21 cellular contexts compared by ENCODE assay signal in genomic region chr7:150642926-150643325, GRCh38. TPM values are rescaled to one million over a fixed set of nuclear protein-coding genes. Genes with fewer than 3 reads are reported as not detected.
DNase-seq lines count a peak whose midpoint lies in the region; ATAC-seq and TF ChIP-seq lines count a peak whose summit lies in the region.
"Had no signal": no experiment of that assay in that cellular context is flagged by ENCODE, and none has a peak within 500 bp of the region (broad histone marks: within the 10 kb centered on the region; RNA-seq: fewer than 3 reads in every experiment).

No MANE protein-coding gene starts in this region.

- H3K23ac ChIP-seq in neuronal stem cell (ENCODE audit: low read depth, low read length, poor library complexity) = no peak overlapping the region

- no peaks in the 10 kb centered on the region for H3K9me3 ChIP-seq in neuronal stem cell (replicated peaks in 1 of 2; ENCODE audit: control insufficient read depth in 2 of 2, insufficient read depth in 1 of 2, low read depth in 1 of 2, low read length in 2 of 2)
- no peaks in the 10 kb centered on the region for H3K9me3 ChIP-seq in SJCRH30 (replicated peaks)
- H3K9me3 ChIP-seq: Caco-2 had no signal

- H3K4me3 Mint-ChIP-seq in activated T-cell treated with anti-CD3 and anti-CD28 coated beads, Interleukin-2, amount 50 U/mL, for 24 hours = no peak overlapping the region
- H3K4me3 Mint-ChIP-seq in stimulated activated naive CD8-positive, alpha-beta T cell treated with anti-CD3 and anti-CD28 coated beads, Interleukin-15, amount 100 ng/mL, for 72 hours = no peak overlapping the region
- H3K4me3 Mint-ChIP-seq: B cell; CD4-positive, alpha-beta T cell; CD8-positive, alpha-beta T cell had no signal

- no peak overlapping the region for H2AFZ ChIP-seq in neuronal stem cell (ENCODE audit: low read length)

- H4K8ac ChIP-seq in neuronal stem cell (ENCODE audit: low read depth, low read length) = no peak overlapping the region

- no peak overlapping the region for H3K14ac ChIP-seq in neuronal stem cell (ENCODE audit: low read length)

- H2BK5ac ChIP-seq in neuronal stem cell (ENCODE audit: low read length) = no peak overlapping the region

- no peak overlapping the region for H2BK15ac ChIP-seq in neuronal stem cell (ENCODE audit: low read length)

- no peaks in the 10 kb centered on the region for H3K79me1 ChIP-seq in neuronal stem cell (ENCODE audit: low read depth, low read length)

- peaks cover 29% of the 10 kb centered on the region for H3K9me3 Mint-ChIP-seq in activated T-cell treated with anti-CD3 and anti-CD28 coated beads, Interleukin-2, amount 50 U/mL, for 24 hours
- peaks cover 48 to 54% of the 10 kb centered on the region in 2 donors for H3K9me3 Mint-ChIP-seq in stimulated activated naive CD8-positive, alpha-beta T cell treated with anti-CD3 and anti-CD28 coated beads, Interleukin-15, amount 100 ng/mL, for 72 hours

- peaks cover 35% of the 10 kb centered on the region for H3K36me3 Mint-ChIP-seq in activated T-cell treated with anti-CD3 and anti-CD28 coated beads, Interleukin-2, amount 50 U/mL, for 24 hours (ENCODE audit: low read depth)

- peak overlapping the region; percentile 50 for H3K27ac Mint-ChIP-seq in activated T-cell treated with anti-CD3 and anti-CD28 coated beads, Interleukin-2, amount 50 U/mL, for 24 hours
- H3K27ac Mint-ChIP-seq in stimulated activated naive CD8-positive, alpha-beta T cell treated with anti-CD3 and anti-CD28 coated beads, Interleukin-15, amount 100 ng/mL, for 72 hours = no peak overlapping the region
- H3K27ac Mint-ChIP-seq: B cell; CD8-positive, alpha-beta T cell had no signal

- H4K91ac ChIP-seq in neuronal stem cell (ENCODE audit: low read depth, low read length, poor library complexity) = no peak overlapping the region

- no peak overlapping the region for H3K27ac ChIP-seq in neuronal stem cell (replicated peaks; ENCODE audit: low read length)
- H3K27ac ChIP-seq in SJCRH30 = no peak overlapping the region
- H3K27ac ChIP-seq: 22Rv1; A549; BLaER1 treated with 17β-estradiol and CSF1 and Interleukin-3, amounts not matched to agents 10 nM and 100 nM; C4-2B had no signal

- POLR2A ChIA-PET in HEK293T (lab: Yijun Ruan, JAX) = no interaction called here

- no peak for DNase-seq in activated T-cell treated with anti-CD3 and anti-CD28 coated beads, Interleukin-2, amount 50 U/mL, for 24 hours
- DNase-seq in activated T-cell treated with anti-CD3 and anti-CD28 coated beads, Interleukin-2, amount 50 U/mL, for 1 hour = no peak
- no peak for DNase-seq in stimulated activated naive CD8-positive, alpha-beta T cell treated with anti-CD3 and anti-CD28 coated beads, Interleukin-15, amount 100 ng/mL, for 72 hours
- DNase-seq in stimulated activated naive CD8-positive, alpha-beta T cell treated with anti-CD3 and anti-CD28 coated beads, Interleukin-15, Interleukin-2, amounts not matched to agents 100 U/mL and 50 U/mL, for 24 hours = no peak
- DNase-seq in neuronal stem cell (ENCODE audit: low spot score) (no peak), HEK293T (ENCODE audit: extremely low spot score) (no peak), SJCRH30 (no peak)
- DNase-seq: AML-193; Caco-2; Calu3; CD4-positive, alpha-beta T cell; CD8-positive, alpha-beta T cell; DMS79 treated with DMSO at 0.1 percent for 48 hours; GF-D8 had no signal

- no peak overlapping the region for H2BK12ac ChIP-seq in neuronal stem cell (ENCODE audit: low read length)

- H2AK5ac ChIP-seq in neuronal stem cell (ENCODE audit: low read depth, low read length) = no peak overlapping the region

- H3K9ac ChIP-seq in neuronal stem cell (ENCODE audit: low read depth, low read length, poor library complexity) = peak overlapping the region; percentile 63
- H3K9ac ChIP-seq: BLaER1 treated with 17β-estradiol and CSF1 and Interleukin-3, amounts not matched to agents 10 nM and 100 nM had no signal

- H3K36me3 ChIP-seq in neuronal stem cell (replicated peaks in 1 of 2; ENCODE audit: control insufficient read depth in 2 of 2, insufficient read depth in 2 of 2, low read length in 2 of 2) = no peaks in the 10 kb centered on the region
- no peaks in the 10 kb centered on the region for H3K36me3 ChIP-seq in SJCRH30
- H3K36me3 ChIP-seq: BLaER1 treated with 17β-estradiol and CSF1 and Interleukin-3, amounts not matched to agents 10 nM and 100 nM had no signal

- no peaks in the 10 kb centered on the region for H3K27me3 Mint-ChIP-seq in activated T-cell treated with anti-CD3 and anti-CD28 coated beads, Interleukin-2, amount 50 U/mL, for 24 hours
- H3K27me3 Mint-ChIP-seq in stimulated activated naive CD8-positive, alpha-beta T cell treated with anti-CD3 and anti-CD28 coated beads, Interleukin-15, amount 100 ng/mL, for 72 hours = no peaks in the 10 kb centered on the region
- H3K27me3 Mint-ChIP-seq: CD4-positive, alpha-beta T cell had no signal

- H3K4me1 ChIP-seq in neuronal stem cell (ENCODE audit: control insufficient read depth in 2 of 2, insufficient read depth in 1 of 2, low read depth in 1 of 2, low read length in 2 of 2) = no peaks in the 10 kb centered on the region
- no peaks in the 10 kb centered on the region for H3K4me1 ChIP-seq in SJCRH30
- H3K4me1 ChIP-seq: A549, Caco-2 had no signal

- no CpG with 5 or more reads among the region's 5 CpGs for WGBS in neuronal stem cell (ENCODE audit: extremely low coverage in 2 of 2, insufficient read length in 2 of 2, insufficient replicate concordance in 1 of 2), 2 donors

- H3K4me1 Mint-ChIP-seq in activated T-cell treated with anti-CD3 and anti-CD28 coated beads, Interleukin-2, amount 50 U/mL, for 24 hours (ENCODE audit: low read depth) = peaks cover 47% of the 10 kb centered on the region
- H3K4me1 Mint-ChIP-seq in stimulated activated naive CD8-positive, alpha-beta T cell treated with anti-CD3 and anti-CD28 coated beads, Interleukin-15, amount 100 ng/mL, for 72 hours = peaks cover 40% of the 10 kb centered on the region
- H3K4me1 Mint-ChIP-seq: B cell had no signal

- H3K18ac ChIP-seq in neuronal stem cell (ENCODE audit: low read length) = no peak overlapping the region

- H3K4me2 ChIP-seq in neuronal stem cell (ENCODE audit: insufficient read depth, low read length, poor library complexity, severe bottlenecking) = no peak overlapping the region
- H3K4me2 ChIP-seq: A549; BLaER1 treated with 17β-estradiol and CSF1 and Interleukin-3, amounts not matched to agents 10 nM and 100 nM had no signal

- CTCF ChIA-PET in HEK293T (lab: Yijun Ruan, JAX) = no interaction called here

- ATAC-seq in stimulated activated naive CD8-positive, alpha-beta T cell treated with anti-CD3 and anti-CD28 coated beads, Interleukin-15, amount 100 ng/mL, for 72 hours = peak; percentile 49
- ATAC-seq in stimulated activated naive CD8-positive, alpha-beta T cell treated with anti-CD3 and anti-CD28 coated beads, Interleukin-15, Interleukin-2, amounts not matched to agents 100 U/mL and 50 U/mL, for 24 hours = no peak
- ATAC-seq: A549; CD8-positive, alpha-beta T cell had no signal

- H2BK120ac ChIP-seq in neuronal stem cell (ENCODE audit: low read depth, low read length) = no peak overlapping the region

- H3K27me3 ChIP-seq in neuronal stem cell (ENCODE audit: control insufficient read depth in 3 of 3, insufficient read depth in 3 of 3, low read depth in 1 of 3, low read length in 3 of 3) (no peaks in the 10 kb centered on the region), SJCRH30 (no peaks in the 10 kb centered on the region)
- H3K27me3 ChIP-seq: BLaER1 treated with 17β-estradiol and CSF1 and Interleukin-3, amounts not matched to agents 10 nM and 100 nM had no signal

- H3K4me3 ChIP-seq in neuronal stem cell (ENCODE audit: low read length in 2 of 2) (peak overlapping the region in 1 of 2 donors; percentile 40), SJCRH30 (no peak overlapping the region)
- H3K4me3 ChIP-seq: A549; BLaER1 treated with 17β-estradiol and CSF1 and Interleukin-3, amounts not matched to agents 10 nM and 100 nM had no signal

- H3K4ac ChIP-seq in neuronal stem cell (ENCODE audit: low read length) = no peak overlapping the region

TF ChIP-seq in HEK293T, 16 proteins besides CTCF, POLR2A, EP300 and RAD21:
- no peak for TF ChIP-seq SUZ12 (IDR thresholded peaks at IDR 0.05)
- no peak for TF ChIP-seq BHLHE40 (IDR thresholded peaks at IDR 0.05; ENCODE audit: borderline replicate concordance)
- no peak for TF ChIP-seq L3MBTL2 (conservative IDR thresholded peaks at IDR 0.05)
- no peak for TF ChIP-seq HDGF (IDR thresholded peaks at IDR 0.05; ENCODE audit: borderline replicate concordance)
- no peak for TF ChIP-seq ZNF384 (IDR thresholded peaks at IDR 0.05)
- TF ChIP-seq, protein P1, sequence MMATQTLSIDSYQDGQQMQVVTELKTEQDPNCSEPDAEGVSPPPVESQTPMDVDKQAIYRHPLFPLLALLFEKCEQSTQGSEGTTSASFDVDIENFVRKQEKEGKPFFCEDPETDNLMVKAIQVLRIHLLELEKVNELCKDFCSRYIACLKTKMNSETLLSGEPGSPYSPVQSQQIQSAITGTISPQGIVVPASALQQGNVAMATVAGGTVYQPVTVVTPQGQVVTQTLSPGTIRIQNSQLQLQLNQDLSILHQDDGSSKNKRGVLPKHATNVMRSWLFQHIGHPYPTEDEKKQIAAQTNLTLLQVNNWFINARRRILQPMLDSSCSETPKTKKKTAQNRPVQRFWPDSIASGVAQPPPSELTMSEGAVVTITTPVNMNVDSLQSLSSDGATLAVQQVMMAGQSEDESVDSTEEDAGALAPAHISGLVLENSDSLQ (IDR thresholded peaks at IDR 0.05) = no peak
- no peak for TF ChIP-seq SP1 (IDR thresholded peaks at IDR 0.05)
- TF ChIP-seq NFRKB (IDR thresholded peaks at IDR 0.05) = no peak

RNA-seq across cellular contexts. Expression of gene GIMAP6, which starts 10.7 kb away (rescaled TPM):
- polyA plus RNA-seq in neuronal stem cell (2013, experiment 1 of 2) = not detected
- not detected for polyA plus RNA-seq in neuronal stem cell (2013, experiment 2 of 2)
- total RNA-seq in SJCRH30 (2014; rRNA removed; shearing (Covaris generic)) = not detected in 2 replicates
- total RNA-seq: A172, Caco-2, Calu3 had no signal
- polyA plus RNA-seq: A549, BJ had no signal

RNA-seq across cellular contexts. Expression of gene GIMAP2, which starts 42.6 kb away (rescaled TPM):
- not detected for polyA plus RNA-seq in neuronal stem cell (2013, experiment 1 of 2)
- polyA plus RNA-seq in neuronal stem cell (2013, experiment 2 of 2) = not detected
- not detected in 2 replicates for total RNA-seq in SJCRH30 (2014; rRNA removed; shearing (Covaris generic))
- total RNA-seq: Caco-2 had no signal
